ENCODE assay signal across 18 cellular contexts in the genomic region with DNA sequence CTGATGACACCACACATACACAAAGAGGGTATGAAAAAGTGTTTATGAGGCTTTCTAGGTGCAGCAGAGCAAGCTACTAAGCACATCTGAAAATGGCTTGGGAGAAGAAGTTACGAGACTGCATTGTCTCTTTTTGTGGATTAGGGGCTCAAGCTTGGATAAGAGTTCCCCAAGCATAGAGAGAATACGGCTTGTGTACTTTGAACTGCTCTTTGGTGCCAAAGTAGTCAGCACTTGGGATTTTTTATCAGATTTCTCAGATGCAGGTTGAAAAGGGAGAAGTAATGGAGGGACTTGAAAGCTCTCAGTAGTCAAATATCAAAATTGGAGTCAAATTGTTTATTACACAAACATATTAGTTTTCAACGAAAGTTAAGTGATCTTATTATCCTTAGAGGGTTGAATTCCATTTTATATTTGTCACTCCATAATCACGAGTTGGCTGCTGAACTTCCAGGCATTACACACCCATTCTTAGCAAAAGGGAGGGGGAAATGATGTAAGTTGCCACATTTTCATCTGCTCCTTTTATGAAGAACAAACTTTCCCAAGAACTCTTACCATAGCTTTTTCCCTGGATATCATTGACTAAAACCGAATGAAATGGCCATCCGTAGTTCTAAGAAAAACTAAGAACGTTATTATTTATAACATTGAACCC.
DNase-seq lines count a peak whose midpoint lies in the region; ATAC-seq and TF ChIP-seq lines count a peak whose summit lies in the region.
"Had no signal": no experiment of that assay in that cellular context is flagged by ENCODE, and none has a peak within 500 bp of the region (broad histone marks: within the 10 kb centered on the region; RNA-seq: fewer than 3 reads in every experiment).

No MANE protein-coding gene starts in this region.

- no peak overlapping the region for H3K27ac Mint-ChIP-seq in activated T-cell treated with anti-CD3 and anti-CD28 coated beads, Interleukin-2, amount 50 U/mL, for 24 hours
- H3K27ac Mint-ChIP-seq: H9 had no signal

- no peaks in the 10 kb centered on the region for H3K27me3 ChIP-seq in SU-DHL-6 (ENCODE audit: low read length)
- H3K27me3 ChIP-seq in smooth muscle cell (ENCODE audit: low read depth) = no peaks in the 10 kb centered on the region
- no peaks in the 10 kb centered on the region for H3K27me3 ChIP-seq in esophagus muscularis mucosa
- H3K27me3 ChIP-seq: BLaER1, SJCRH30 had no signal

- no peaks in the 10 kb centered on the region for H3K27me3 Mint-ChIP-seq in activated T-cell treated with anti-CD3 and anti-CD28 coated beads, Interleukin-2, amount 50 U/mL, for 24 hours

- H3K4me1 ChIP-seq in smooth muscle cell (ENCODE audit: low read depth) (no peaks in the 10 kb centered on the region), esophagus muscularis mucosa (no peaks in the 10 kb centered on the region)
- H3K4me1 ChIP-seq: BLaER1, SJCRH30 had no signal

- H3K4me3 Mint-ChIP-seq in activated T-cell treated with anti-CD3 and anti-CD28 coated beads, Interleukin-2, amount 50 U/mL, for 24 hours = no peak overlapping the region
- H3K4me3 Mint-ChIP-seq: H9 had no signal

- intact Hi-C loops in esophagus muscularis mucosa (cut with DNase I) = no loop called here

- H3K9me2 ChIP-seq in SU-DHL-6 (replicated peaks; ENCODE audit: insufficient read depth, low read length) = no peaks in the 10 kb centered on the region

- no peaks in the 10 kb centered on the region for H3K4me1 Mint-ChIP-seq in activated T-cell treated with anti-CD3 and anti-CD28 coated beads, Interleukin-2, amount 50 U/mL, for 24 hours (ENCODE audit: low read depth)
- H3K4me1 Mint-ChIP-seq: H9 had no signal

- H3K36me3 Mint-ChIP-seq in activated T-cell treated with anti-CD3 and anti-CD28 coated beads, Interleukin-2, amount 50 U/mL, for 24 hours (ENCODE audit: low read depth) = no peaks in the 10 kb centered on the region

- TF ChIP-seq CTCF in SU-DHL-6 (IDR thresholded peaks at IDR 0.05; ENCODE audit: insufficient read depth, low read length, poor library complexity, severe bottlenecking) (no peak), epithelial cell of esophagus (IDR thresholded peaks at IDR 0.05; ENCODE audit: insufficient read depth, low read depth, low read length, missing control alignments) (no peak), smooth muscle cell (IDR thresholded peaks at IDR 0.05; ENCODE audit: borderline replicate concordance, insufficient read depth, poor library complexity, severe bottlenecking) (no peak), esophagus muscularis mucosa (IDR thresholded peaks at IDR 0.05) (no peak)

- peak overlapping the region; percentile 38 for H2AFZ ChIP-seq in SU-DHL-6 (ENCODE audit: low read depth, low read length, severe bottlenecking)
- peak overlapping the region; percentile 45 for H2AFZ ChIP-seq in smooth muscle cell (ENCODE audit: low read depth)

- H3K36me3 ChIP-seq in SU-DHL-6 (ENCODE audit: low read length) (no peaks in the 10 kb centered on the region; the same call in none of the 2 replicates), smooth muscle cell (ENCODE audit: low read depth) (no peaks in the 10 kb centered on the region), esophagus muscularis mucosa (no peaks in the 10 kb centered on the region)
- H3K36me3 ChIP-seq: BLaER1, SJCRH30 had no signal

- no peak overlapping the region for H3K9ac ChIP-seq in SU-DHL-6 (ENCODE audit: low read length)
- H3K9ac ChIP-seq in smooth muscle cell (ENCODE audit: low read depth) = no peak overlapping the region
- H3K9ac ChIP-seq: BLaER1 had no signal

- 77% methylated on average over 7 of the region's 7 CpGs for WGBS in smooth muscle cell (ENCODE audit: low lambda C conversion rate)
- 74% methylated on average over 7 of the region's 7 CpGs for WGBS in esophagus muscularis mucosa

- peak; percentile 27 for DNase-seq in epithelial cell of esophagus (ENCODE audit: low read depth)
- no peak for DNase-seq in left lobe of liver (ENCODE audit: low spot score)
- no peak for DNase-seq in smooth muscle cell (lab: John Stamatoyannopoulos, UW; ENCODE audit: unreplicated experiment)
- DNase-seq in activated T-cell treated with anti-CD3 and anti-CD28 coated beads, Interleukin-2, amount 50 U/mL, for 24 hours = no peak
- no peak for DNase-seq in esophagus muscularis mucosa (ENCODE audit: extremely low spot score)
- DNase-seq: DMS 273 treated with DMSO at 0.1 percent for 48 hours, H9, IMR-90, Kasumi-1, NCI-H1436 treated with DMSO at 0.1 percent for 48 hours, NCI-H2081 treated with DMSO at 0.1 percent for 48 hours, NCI-H526, OCI-M1, SJCRH30 had no signal

- no peak for TF ChIP-seq POLR2A in esophagus muscularis mucosa (IDR thresholded peaks at IDR 0.05; ENCODE audit: low read depth)

- no peak overlapping the region for H3K4me3 ChIP-seq in SU-DHL-6 (ENCODE audit: insufficient read depth, low read length, poor library complexity, severe bottlenecking)
- no peak overlapping the region for H3K4me3 ChIP-seq in epithelial cell of esophagus (ENCODE audit: low read length)
- H3K4me3 ChIP-seq in smooth muscle cell = no peak overlapping the region
- H3K4me3 ChIP-seq in esophagus muscularis mucosa = no peak overlapping the region
- H3K4me3 ChIP-seq: BLaER1, SJCRH30 had no signal

- peaks cover 33% of the 10 kb centered on the region for H3K9me3 Mint-ChIP-seq in activated T-cell treated with anti-CD3 and anti-CD28 coated beads, Interleukin-2, amount 50 U/mL, for 24 hours

- ATAC-seq in left lobe of liver (peak; percentile 65), GM21529 (IDR thresholded peaks at IDR 0.05; ENCODE audit: unreplicated experiment) (no peak)

- TF ChIP-seq EP300 in esophagus muscularis mucosa (IDR thresholded peaks at IDR 0.05) = no peak

- H4K20me1 ChIP-seq in SU-DHL-6 (ENCODE audit: low read depth, low read length) (no peaks in the 10 kb centered on the region), smooth muscle cell (ENCODE audit: low read depth) (no peaks in the 10 kb centered on the region)
- H4K20me1 ChIP-seq: BLaER1 had no signal

- H3K9me3 ChIP-seq in SU-DHL-6 (ENCODE audit: insufficient read depth, low read length) = 0 out of 2 replicates have a peak, but pooled peaks cover 12% of the 10 kb centered on the region
- no peaks in the 10 kb centered on the region for H3K9me3 ChIP-seq in smooth muscle cell (replicated peaks; ENCODE audit: low read depth)
- peaks cover 0 to 24% (median 7%) of the 10 kb centered on the region in 4 donors for H3K9me3 ChIP-seq in esophagus muscularis mucosa
- H3K9me3 ChIP-seq: BLaER1 had no signal

- no peaks in the 10 kb centered on the region for H3F3A ChIP-seq in SU-DHL-6 (ENCODE audit: insufficient read depth)
- no peaks in the 10 kb centered on the region for H3F3A ChIP-seq in smooth muscle cell (ENCODE audit: low read depth)

- H3K4me2 ChIP-seq in SU-DHL-6 (ENCODE audit: low read depth, low read length, poor library complexity, severe bottlenecking) = no peak overlapping the region
- no peak overlapping the region for H3K4me2 ChIP-seq in smooth muscle cell
- H3K4me2 ChIP-seq: BLaER1 had no signal

- H3K27ac ChIP-seq in SU-DHL-6 (ENCODE audit: low read depth, low read length) (no peak overlapping the region), smooth muscle cell (ENCODE audit: low read depth) (no peak overlapping the region), esophagus muscularis mucosa (replicated peaks in 1 of 4) (no peak overlapping the region)
- H3K27ac ChIP-seq: BLaER1, RWPE1, SJCRH30 had no signal

- H3K79me2 ChIP-seq in SU-DHL-6 (ENCODE audit: insufficient read depth, low read length) (no peaks in the 10 kb centered on the region), smooth muscle cell (ENCODE audit: low read depth) (no peaks in the 10 kb centered on the region)
